In genomic region chr1:35568975-35569395, GRCh38 we compare ENCODE assay signal across 8 cellular contexts. TPM values are rescaled to one million over a fixed set of nuclear protein-coding genes. Genes with fewer than 3 reads are reported as not detected.
DNase-seq lines count a peak whose midpoint lies in the region; ATAC-seq and TF ChIP-seq lines count a peak whose summit lies in the region.

No MANE protein-coding gene starts in this region.

- peaks cover 6% of the 10 kb centered on the region for H3K4me1 Mint-ChIP-seq in T-helper 2 cell treated with Interferon-gamma antibody and Interleukin-4, amounts not matched to agents 5 μg/mL and 100 μg/mL, for 36 hours (ENCODE audit: low read depth)

- ATAC-seq in right cardiac atrium (peak; percentile 38 to 67), GM18909 (IDR thresholded peaks at IDR 0.05; ENCODE audit: poor library complexity, unreplicated experiment) (no peak)

- TF ChIP-seq POLR2A in sigmoid colon (IDR thresholded peaks at IDR 0.05), result no peak

- H3K4me1 ChIP-seq in right cardiac atrium (ENCODE audit: control insufficient read depth, insufficient read depth, low read length), result no peaks in the 10 kb centered on the region
- H3K4me1 ChIP-seq in sigmoid colon, result peaks cover 0 to 13% (median 11%) of the 10 kb centered on the region in 4 donors

- peaks cover 0 to 10% (median 4%) of the 10 kb centered on the region in 4 donors for H3K36me3 ChIP-seq in sigmoid colon

- no peak overlapping the region for H3K4me3 Mint-ChIP-seq in T-helper 2 cell treated with Interferon-gamma antibody and Interleukin-4, amounts not matched to agents 5 μg/mL and 100 μg/mL, for 36 hours

- no peak for TF ChIP-seq EP300 in sigmoid colon (IDR thresholded peaks at IDR 0.05)

- TF ChIP-seq CTCF in astrocyte of the cerebellum (IDR thresholded peaks at IDR 0.05; ENCODE audit: low read depth, low read length, missing control alignments), result peak; percentile 91
- peak; percentile 27 to 79 (median 72) for TF ChIP-seq CTCF in sigmoid colon (IDR thresholded peaks at IDR 0.05)

- no peak overlapping the region for H3K27ac Mint-ChIP-seq in T-helper 2 cell treated with Interferon-gamma antibody and Interleukin-4, amounts not matched to agents 5 μg/mL and 100 μg/mL, for 36 hours

- H3K9me3 ChIP-seq in right cardiac atrium (ENCODE audit: control insufficient read depth, low read length), result no peaks in the 10 kb centered on the region
- H3K9me3 ChIP-seq in sigmoid colon, result no peaks in the 10 kb centered on the region

- H3K27me3 Mint-ChIP-seq in T-helper 2 cell treated with Interferon-gamma antibody and Interleukin-4, amounts not matched to agents 5 μg/mL and 100 μg/mL, for 36 hours (ENCODE audit: low read depth), result peaks cover 25% of the 10 kb centered on the region

- no peaks in the 10 kb centered on the region for H3K27me3 ChIP-seq in right cardiac atrium (ENCODE audit: control insufficient read depth, insufficient read depth)
- H3K27me3 ChIP-seq in sigmoid colon, result peaks cover 19 to 45% (median 38%) of the 10 kb centered on the region in 3 donors

- peak; percentile 42 to 79 (median 43) for DNase-seq in NCI-H1417 (lab: John Stamatoyannopoulos, UW)
- no peak for DNase-seq in NCI-H1417 treated with DMSO at 0.1 percent for 48 hours (lab: John Stamatoyannopoulos, UW)
- peak; percentile 73 for DNase-seq in NCI-H1105 (lab: John Stamatoyannopoulos, UW)
- DNase-seq in T-helper 2 cell treated with Interferon-gamma antibody and Interleukin-4, amounts not matched to agents 5 μg/mL and 100 μg/mL, for 36 hours (ENCODE audit: low spot score), result peak; percentile 45
- peak; percentile 48 for DNase-seq in astrocyte of the cerebellum (ENCODE audit: low read depth)
- DNase-seq in right cardiac atrium, result peak in 2 of 3 donors; percentile 59 to 81
- peak; percentile 75 for DNase-seq in sigmoid colon

- in situ Hi-C loops in astrocyte of the cerebellum (cut with HindIII; ENCODE audit: low sequenced_read_pairs), result loop anchor here (5.0 kb wide), 1 partner anchor 158 kb away; no protein-coding TSS in a partner anchor

- WGBS in right cardiac atrium, result 23% methylated on average over 4 of the region's 4 CpGs
- WGBS in sigmoid colon, 2 donors, result 19 to 30% methylated on average over 4 of the region's 4 CpGs

- H3K36me3 Mint-ChIP-seq in T-helper 2 cell treated with Interferon-gamma antibody and Interleukin-4, amounts not matched to agents 5 μg/mL and 100 μg/mL, for 36 hours (ENCODE audit: low read depth), result peaks cover 6% of the 10 kb centered on the region

- intact Hi-C loops in right cardiac atrium (cut with DNase I), result loop anchor here in 3 of 4 donors (5.0 to 10.0 kb wide), 5 partner anchors 117 to 364 kb away; no protein-coding TSS in a partner anchor
- intact Hi-C loops in sigmoid colon (cut with DNase I), result loop anchor here (2.0 kb wide), 1 partner anchor 150 kb away; the partner anchor contains the start of gene C1orf216

- H3K27ac ChIP-seq in right cardiac atrium (ENCODE audit: low read length) (no peak overlapping the region), sigmoid colon (no peak overlapping the region)

- H3K9me3 Mint-ChIP-seq in T-helper 2 cell treated with Interferon-gamma antibody and Interleukin-4, amounts not matched to agents 5 μg/mL and 100 μg/mL, for 36 hours, result no peaks in the 10 kb centered on the region

- H3K4me3 ChIP-seq in astrocyte of the cerebellum (ENCODE audit: low read depth, low read length), result no peak overlapping the region
- H3K4me3 ChIP-seq in right cardiac atrium (ENCODE audit: low read length), result no peak overlapping the region
- H3K4me3 ChIP-seq in sigmoid colon, result no peak overlapping the region

RNA-seq across cellular contexts. Expression of gene TFAP2E, which starts 4.1 kb away (rescaled TPM):
- total RNA-seq in right cardiac atrium, result under 1 TPM; 0.17 to 0.31 (median 0.27) TPM
- polyA plus RNA-seq in right cardiac atrium, result 0.34 TPM
- total RNA-seq in sigmoid colon, result 1 to 10 TPM in 1 of 4 donors, under 1 TPM in 3; 0.27 to 1.2 (median 0.46) TPM
- 1 to 10 TPM in 1 of 3 donors, not detected in 2; 1.2 TPM for polyA plus RNA-seq in sigmoid colon

RNA-seq across cellular contexts. Expression of gene NCDN, which starts 11.4 kb away (rescaled TPM):
- total RNA-seq in right cardiac atrium (10 to 100 TPM; 26.4 to 41.6 (median 35.1) TPM), sigmoid colon (10 to 100 TPM; 11.7 to 26.3 (median 14.3) TPM)
- polyA plus RNA-seq in right cardiac atrium (21.2 TPM), sigmoid colon (10 to 100 TPM in 1 of 3 donors, 1 to 10 TPM in 2; 3.6 to 14.3 (median 4.2) TPM)

RNA-seq across cellular contexts. Expression of gene KIAA0319L, which starts 11.8 kb away (rescaled TPM):
- 10 to 100 TPM; 53.5 to 67.0 (median 60.0) TPM for total RNA-seq in right cardiac atrium
- 31.8 TPM for polyA plus RNA-seq in right cardiac atrium
- total RNA-seq in sigmoid colon, result 10 to 100 TPM; 24.8 to 50.4 (median 34.8) TPM
- polyA plus RNA-seq in sigmoid colon, result 10 to 100 TPM in 2 of 3 donors, 1 to 10 TPM in 1; 8.3 to 36.9 (median 10.2) TPM
